1 cellular context compared by ENCODE assay signal in genomic region chr4:156933633-156934258, GRCh38.
TF ChIP-seq lines count a peak whose summit lies in the region.

No MANE protein-coding gene starts in this region.

TF ChIP-seq in SK-N-SH treated with all-trans-retinoic acid at 6 μM for 48 hours, 23 proteins besides CTCF, POLR2A, EP300 and RAD21 (continued from another document):
- TF ChIP-seq, protein P1, sequence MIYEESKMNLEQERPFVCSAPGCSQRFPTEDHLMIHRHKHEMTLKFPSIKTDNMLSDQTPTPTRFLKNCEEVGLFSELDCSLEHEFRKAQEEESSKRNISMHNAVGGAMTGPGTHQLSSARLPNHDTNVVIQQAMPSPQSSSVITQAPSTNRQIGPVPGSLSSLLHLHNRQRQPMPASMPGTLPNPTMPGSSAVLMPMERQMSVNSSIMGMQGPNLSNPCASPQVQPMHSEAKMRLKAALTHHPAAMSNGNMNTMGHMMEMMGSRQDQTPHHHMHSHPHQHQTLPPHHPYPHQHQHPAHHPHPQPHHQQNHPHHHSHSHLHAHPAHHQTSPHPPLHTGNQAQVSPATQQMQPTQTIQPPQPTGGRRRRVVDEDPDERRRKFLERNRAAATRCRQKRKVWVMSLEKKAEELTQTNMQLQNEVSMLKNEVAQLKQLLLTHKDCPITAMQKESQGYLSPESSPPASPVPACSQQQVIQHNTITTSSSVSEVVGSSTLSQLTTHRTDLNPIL (CRISPR knock-in tag; IDR thresholded peaks at IDR 0.05; ENCODE audit: low read depth) = no peak
- TF ChIP-seq ZNF565 (CRISPR knock-in tag; conservative IDR thresholded peaks at IDR 0.05; ENCODE audit: low read depth) (no peak), RARB (CRISPR knock-in tag; IDR thresholded peaks at IDR 0.05) (no peak), ARNTL (CRISPR knock-in tag; IDR thresholded peaks at IDR 0.05; ENCODE audit: borderline replicate concordance, low read depth) (no peak), BACH2 (CRISPR knock-in tag; IDR thresholded peaks at IDR 0.05; ENCODE audit: borderline replicate concordance) (no peak), GLIS3 (CRISPR knock-in tag; IDR thresholded peaks at IDR 0.05) (no peak)
